ENCODE assay signal across 3 cellular contexts in the genomic region with DNA sequence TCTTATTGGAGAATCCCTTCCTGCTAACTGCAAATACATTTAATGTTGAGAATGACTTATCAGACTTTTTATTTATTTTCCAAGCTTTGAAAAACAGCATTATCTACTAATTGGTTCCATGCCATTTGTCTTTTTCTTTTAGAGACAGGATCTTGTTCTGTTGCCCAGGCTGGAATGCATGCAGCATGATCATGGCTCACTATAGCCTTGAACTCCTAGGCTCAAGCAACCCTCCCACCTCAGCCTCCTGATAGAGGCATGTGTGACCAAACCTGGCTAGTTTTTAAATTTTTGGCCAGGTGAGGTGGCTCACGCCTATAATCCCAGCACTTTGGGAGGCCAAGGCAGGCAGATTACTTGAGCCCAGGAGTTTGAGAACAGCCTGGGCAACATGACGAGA. TPM values are rescaled to one million over a fixed set of nuclear protein-coding genes. Genes with fewer than 3 reads are reported as not detected.
"Had no signal": no experiment of that assay in that cellular context is flagged by ENCODE, and none has a peak within 500 bp of the region (broad histone marks: within the 10 kb centered on the region; RNA-seq: fewer than 3 reads in every experiment).

No MANE protein-coding gene starts in this region.

RNA-seq across cellular contexts. Expression of a gene that starts 59.1 kb away (rescaled TPM):
- total RNA-seq: LHCN-M2, M059J, MCF 10A had no signal
